8 cellular contexts compared by ENCODE assay signal in the genomic region with DNA sequence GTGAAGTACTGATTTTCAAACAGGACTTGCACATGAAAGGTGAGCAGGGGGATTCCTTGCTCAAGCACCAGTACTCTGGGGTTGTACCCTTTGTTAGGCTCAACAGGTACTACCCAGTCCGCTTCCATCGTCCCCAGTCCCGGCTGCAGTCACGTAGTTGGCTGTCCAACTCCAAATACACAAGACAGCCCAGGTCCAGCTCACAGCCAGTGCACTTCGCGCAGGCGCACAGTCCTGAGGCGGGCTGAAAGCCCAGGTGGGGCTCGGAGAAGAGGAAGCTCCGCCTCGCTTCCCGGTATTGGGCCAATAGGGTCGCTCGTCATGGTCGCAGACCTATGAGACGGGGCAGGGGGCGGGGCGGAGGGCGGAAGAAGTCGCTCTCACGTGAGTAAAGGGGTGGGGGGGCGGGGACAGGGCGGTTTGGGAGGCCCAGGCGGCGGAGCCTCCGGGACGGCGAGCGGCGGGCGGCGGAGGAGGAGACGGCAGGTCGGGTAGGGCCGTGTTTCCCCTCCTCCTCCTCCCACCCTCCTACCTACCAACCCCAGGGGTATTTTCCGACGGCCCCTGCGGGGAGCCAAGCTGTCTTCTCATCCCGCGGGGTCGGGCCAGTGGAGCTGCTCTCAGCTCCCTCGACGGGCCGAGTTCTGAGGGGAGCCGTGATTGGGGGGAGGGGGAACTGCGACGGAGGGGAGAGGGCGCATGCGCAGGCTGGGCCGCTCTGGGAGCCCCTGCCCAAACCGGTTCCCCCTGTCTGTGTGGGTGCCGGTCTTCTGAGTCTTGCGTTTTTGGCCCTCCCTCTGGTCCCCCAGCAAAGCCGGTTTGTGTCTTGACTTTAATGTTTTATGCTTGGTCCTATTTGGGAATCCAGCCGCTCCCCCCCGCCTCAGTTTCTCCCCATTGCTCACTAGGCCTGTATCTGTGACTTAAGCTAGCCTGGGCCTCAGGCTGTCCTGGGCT. TPM values are rescaled to one million over a fixed set of nuclear protein-coding genes. Genes with fewer than 3 reads are reported as not detected.
DNase-seq lines count a peak whose midpoint lies in the region; ATAC-seq lines count a peak whose summit lies in the region.

A gene (plus strand): TSS at position 418 of the 957 bp plus-strand sequence. CDS start 16,040 bp downstream, outside the sequence.

- peak; percentile 99 for ATAC-seq in GM19468 (IDR thresholded peaks at IDR 0.05; ENCODE audit: extremely low read depth, unreplicated experiment)

- peak within 1 kb of the TSS; percentile 84 for H3K27ac ChIP-seq in CD8-positive, alpha-beta memory T cell (ENCODE audit: low read depth, low read length)
- peak within 1 kb of the TSS; percentile 83 for H3K27ac ChIP-seq in effector memory CD4-positive, alpha-beta T cell (ENCODE audit: insufficient read depth, low read length, poor library complexity, severe bottlenecking)

- no peaks in the 10 kb centered on the region for H3K27me3 ChIP-seq in CD8-positive, alpha-beta memory T cell (ENCODE audit: insufficient read depth, low read length, poor library complexity, severe bottlenecking)
- no peaks in the 10 kb centered on the region for H3K27me3 ChIP-seq in effector memory CD4-positive, alpha-beta T cell (replicated peaks; ENCODE audit: control insufficient read depth, insufficient read depth, low read length, poor library complexity, severe bottlenecking)

- peaks cover 0 to 31% (median 5%) of the 10 kb centered on the region in 3 donors for H3K36me3 Mint-ChIP-seq in CD8-positive, alpha-beta memory T cell

- H3K9me3 ChIP-seq in CD8-positive, alpha-beta memory T cell (ENCODE audit: low read length), result no peaks in the 10 kb centered on the region
- H3K9me3 ChIP-seq in effector memory CD4-positive, alpha-beta T cell (ENCODE audit: control insufficient read depth, low read length), result no peaks in the 10 kb centered on the region

- peaks cover 21% of the 10 kb centered on the region for H3K4me1 ChIP-seq in CD8-positive, alpha-beta memory T cell (ENCODE audit: insufficient read depth, low read length)
- peaks cover 18% of the 10 kb centered on the region for H3K4me1 ChIP-seq in effector memory CD4-positive, alpha-beta T cell (ENCODE audit: control insufficient read depth, insufficient read depth, low read length, poor library complexity, severe bottlenecking)

- H3K9me3 Mint-ChIP-seq in CD8-positive, alpha-beta memory T cell, result no peaks in the 10 kb centered on the region

- peak within 1 kb of the TSS; percentile 82 to 98 (median 95) for H3K27ac Mint-ChIP-seq in CD8-positive, alpha-beta memory T cell

- H3K27me3 Mint-ChIP-seq in CD8-positive, alpha-beta memory T cell, result peaks cover 0 to 2% of the 10 kb centered on the region in 2 donors

- peaks cover 25 to 45% (median 42%) of the 10 kb centered on the region in 3 donors for H3K4me1 Mint-ChIP-seq in CD8-positive, alpha-beta memory T cell

- peak within 1 kb of the TSS; percentile 80 for H3K4me3 ChIP-seq in CD8-positive, alpha-beta memory T cell (ENCODE audit: low read length)
- peak within 1 kb of the TSS; percentile 85 for H3K4me3 ChIP-seq in effector memory CD4-positive, alpha-beta T cell (ENCODE audit: insufficient read depth, low read depth, low read length, poor library complexity, severe bottlenecking)

- H3K4me3 Mint-ChIP-seq in CD8-positive, alpha-beta memory T cell, result peak within 1 kb of the TSS; percentile 90 to 96 (median 93)

- POLR2A ChIA-PET in CD8-positive, alpha-beta memory T cell (lab: Charles Lee), result interaction anchor here (0.6 to 2.4 kb wide), 10 partner anchors 10 to 1277 kb away, joined by 3 to 19 read pairs (median 5); a partner anchor contains a TSS
- POLR2A ChIA-PET in activated CD8-positive, alpha-beta memory T cell treated with anti-CD3 and anti-CD28 coated beads for 36 hours (lab: Charles Lee), result interaction anchor here (0.5 to 3.0 kb wide), 9 partner anchors 10 to 698 kb away, joined by 3 to 23 read pairs (median 5); a partner anchor contains a TSS

- H3K36me3 ChIP-seq in CD8-positive, alpha-beta memory T cell (ENCODE audit: insufficient read depth, low read length), result peaks cover 5% of the 10 kb centered on the region
- H3K36me3 ChIP-seq in effector memory CD4-positive, alpha-beta T cell (ENCODE audit: control insufficient read depth, insufficient read depth, low read length), result peaks cover 9% of the 10 kb centered on the region

- DNase-seq in CD8-positive, alpha-beta memory T cell, result peak; percentile 94 to 99 (median 99)
- DNase-seq in HS-5 (ENCODE audit: low read depth) (peak; percentile 82), medulla oblongata (ENCODE audit: extremely low spot score) (peak; percentile 99)
- peak; percentile 96 for DNase-seq in NK-92 treated with Interleukin-12 subunit alpha and Interleukin-12 subunit beta, amount 100 ng/mL, for 24 hours (lab: John Stamatoyannopoulos, UW)
- peak; percentile 96 to 99 (median 97) for DNase-seq in effector memory CD4-positive, alpha-beta T cell
- peak; percentile 98 for DNase-seq in stimulated activated CD8-positive, alpha-beta memory T cell treated with anti-CD3 and anti-CD28 coated beads, Interleukin-12 subunit alpha, Interleukin-12 subunit beta, amount 100 ng/mL, for 1 hour (ENCODE audit: low read depth)

- CTCF ChIA-PET in CD8-positive, alpha-beta memory T cell (lab: Charles Lee), result interaction anchor here (1.0 kb wide), 2 partner anchors 28 to 37 kb away, joined by 3 to 5 read pairs; a partner anchor contains a TSS
- CTCF ChIA-PET in activated CD8-positive, alpha-beta memory T cell treated with anti-CD3 and anti-CD28 coated beads for 36 hours (lab: Charles Lee), result interaction anchor here (1.0 to 1.9 kb wide), 3 partner anchors 9 to 17 kb away, joined by 3 to 9 read pairs (median 4); a partner anchor contains a TSS

RNA-seq across cellular contexts. Expression of the gene that starts here (rescaled TPM):
- 10 to 100 TPM; 20.7 to 22.2 TPM for total RNA-seq in CD8-positive, alpha-beta memory T cell
- polyA plus RNA-seq in CD8-positive, alpha-beta memory T cell, result 24.3 TPM
- 10 to 100 TPM; 19.1 to 20.7 TPM for total RNA-seq in activated CD8-positive, alpha-beta memory T cell treated with anti-CD3 and anti-CD28 coated beads for 36 hours

Comparison
In these comparisons a context has a peak if more than half of its experiments do, and no peak if none do; other contexts are left out.
1. Peak in every context shown above with its lines: DNase-seq, ATAC-seq, H3K4me3 ChIP-seq and H3K27ac ChIP-seq.